Comparison of ENCODE assay signal across 8 cellular contexts in the genomic region with DNA sequence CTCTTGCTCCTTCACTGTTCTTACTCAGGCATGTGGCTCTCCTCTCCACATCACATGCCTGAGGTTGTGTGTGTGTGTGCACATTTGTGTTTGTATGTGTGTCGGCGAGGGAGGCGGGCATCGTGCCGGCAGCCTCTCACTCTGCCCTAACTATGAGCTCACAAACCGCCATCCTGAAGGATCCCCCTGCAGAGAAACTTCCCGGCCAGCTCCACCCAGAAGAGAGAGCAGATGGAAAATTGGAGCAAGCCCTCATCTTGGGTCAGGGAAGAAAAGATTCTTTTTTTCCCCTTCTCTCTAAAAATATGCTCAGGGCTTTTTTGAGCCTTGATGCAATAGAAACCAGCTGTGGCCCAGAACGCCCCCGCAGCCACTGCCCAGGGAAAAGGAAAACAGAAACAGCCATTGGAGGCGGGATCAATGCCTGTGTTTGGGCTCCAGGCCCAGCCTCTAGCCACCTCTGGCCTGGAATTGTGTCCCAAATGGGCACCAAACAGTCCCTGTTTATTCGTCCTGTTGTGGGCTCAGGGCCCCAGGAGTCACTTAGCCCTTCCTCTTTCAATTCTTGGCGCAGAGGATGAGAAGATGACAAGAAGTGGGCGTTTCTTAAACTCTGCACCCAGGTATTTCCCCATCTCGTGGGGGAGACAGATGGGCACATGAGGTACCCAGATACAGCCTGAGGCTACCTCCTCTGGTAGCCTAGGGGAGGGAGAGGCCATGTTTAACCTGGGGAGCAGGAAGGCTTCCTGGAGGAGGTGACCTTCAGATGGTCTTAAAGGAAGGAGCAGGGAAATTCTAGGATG.
DNase-seq lines count a peak whose midpoint lies in the region; TF ChIP-seq lines count a peak whose summit lies in the region.

No MANE protein-coding gene starts in this region.

- H3K9me3 ChIP-seq in adipocyte (ENCODE audit: control insufficient read depth, low read length) (no peaks in the 10 kb centered on the region), liver (ENCODE audit: control insufficient read depth in 4 of 4, low read length in 3 of 4) (no peaks in the 10 kb centered on the region), transverse colon (no peaks in the 10 kb centered on the region), HAP-1 (no peaks in the 10 kb centered on the region)

- H3K36me3 ChIP-seq in adipocyte (ENCODE audit: control insufficient read depth, insufficient read depth, low read length, severe bottlenecking): no peaks in the 10 kb centered on the region
- H3K36me3 ChIP-seq in liver (ENCODE audit: control insufficient read depth in 4 of 4, insufficient read depth in 3 of 4, low read depth in 1 of 4, low read length in 3 of 4): no peaks in the 10 kb centered on the region
- H3K36me3 ChIP-seq in transverse colon: no peaks in the 10 kb centered on the region
- no peaks in the 10 kb centered on the region for H3K36me3 ChIP-seq in HAP-1 (replicated peaks)

- in situ Hi-C loops in transverse colon (cut with MboI; ENCODE audit: low pct_ligation_motif_present in 1 of 4, low pct_unique_long_range_greater_than_20kb in 1 of 4, low sequenced_read_pairs in 3 of 4) (no loop called here), HAP-1 (cut with MboI; ENCODE audit: low sequenced_read_pairs) (no loop called here), GM13977 (cut with MboI; ENCODE audit: low pct_unique_long_range_greater_than_20kb, low sequenced_read_pairs, unreplicated experiment) (no loop called here)

- TF ChIP-seq POLR2A in transverse colon (IDR thresholded peaks at IDR 0.05): no peak

- no peak for TF ChIP-seq CTCF in liver (IDR thresholded peaks at IDR 0.05; ENCODE audit: low read depth, low read length, missing input control)
- no peak for TF ChIP-seq CTCF in transverse colon (IDR thresholded peaks at IDR 0.05)
- TF ChIP-seq CTCF in GM13977 (IDR thresholded peaks at IDR 0.05; ENCODE audit: extremely low read depth, insufficient read depth, missing control alignments): no peak

- H3K27ac ChIP-seq in liver (ENCODE audit: low read depth in 1 of 2, low read length in 2 of 2) (peak overlapping the region; percentile 61 to 67), transverse colon (peak overlapping the region; percentile 55 to 71 (median 63))

- H3K4me1 ChIP-seq in adipocyte (ENCODE audit: control insufficient read depth, insufficient read depth, low read length) (peaks cover 32% of the 10 kb centered on the region), liver (ENCODE audit: control insufficient read depth in 4 of 4, insufficient read depth in 4 of 4, low read length in 3 of 4) (peaks cover 14 to 47% (median 31%) of the 10 kb centered on the region in 4 donors), transverse colon (peaks cover under 1 to 9% (median 4%) of the 10 kb centered on the region in 4 donors), HAP-1 (peaks cover 11% of the 10 kb centered on the region)

- WGBS in liver: 26% methylated on average over 14 of the region's 14 CpGs
- 13 to 64% methylated on average over 4 to 14 of the region's 14 CpGs for WGBS in transverse colon (ENCODE audit: low coverage in 1 of 2), 2 donors

- TF ChIP-seq EP300 in transverse colon (IDR thresholded peaks at IDR 0.05; ENCODE audit: low read depth): no peak

- no peaks in the 10 kb centered on the region for H3K27me3 ChIP-seq in adipocyte (replicated peaks; ENCODE audit: control insufficient read depth, insufficient read depth, low read length)
- H3K27me3 ChIP-seq in liver (ENCODE audit: control insufficient read depth in 4 of 4, insufficient read depth in 4 of 4, low read length in 3 of 4): no peaks in the 10 kb centered on the region
- no peaks in the 10 kb centered on the region for H3K27me3 ChIP-seq in transverse colon
- H3K27me3 ChIP-seq in HAP-1 (ENCODE audit: low read depth): peaks cover 18% of the 10 kb centered on the region

- H3K4me3 ChIP-seq in adipocyte (ENCODE audit: low read length) (peak overlapping the region; percentile 58), liver (ENCODE audit: low read depth in 1 of 3, low read length in 3 of 3) (no peak overlapping the region), transverse colon (no peak overlapping the region), HAP-1 (no peak overlapping the region)

- peak; percentile 44 to 51 for TF ChIP-seq RAD21 in liver (IDR thresholded peaks at IDR 0.05)

- DNase-seq in stimulated activated CD4-positive, alpha-beta T cell treated with anti-CD3 and anti-CD28 coated beads, Interleukin-1b, Interleukin-23, amount 100 ng/mL, for 48 hours: peak; percentile 25
- no peak for DNase-seq in stimulated activated CD4-positive, alpha-beta T cell treated with anti-CD3 and anti-CD28 coated beads, Interleukin-4, amount 100 ng/mL, for 4 hours
- peak; percentile 89 for DNase-seq in adipocyte (ENCODE audit: low read depth)
- DNase-seq in transverse colon: no peak
- no peak for DNase-seq in HAP-1 (ENCODE audit: low spot score in 2 of 2)
- no peak for DNase-seq in GM13977 (ENCODE audit: low spot score)
- no peak for DNase-seq in NCI-H774 (lab: John Stamatoyannopoulos, UW)

- intact Hi-C loops in transverse colon (cut with DNase I; ENCODE audit: low total_unique reads): no loop called here

- peak overlapping the region; percentile 65 for H3K9ac ChIP-seq in adipocyte (ENCODE audit: low read length)
- H3K9ac ChIP-seq in liver (ENCODE audit: low read depth in 1 of 2, low read length in 2 of 2): peak overlapping the region in 1 of 2 donors; percentile 47

TF ChIP-seq in liver, 16 proteins besides CTCF, POLR2A, EP300 and RAD21:
- peak; percentile 96 for TF ChIP-seq YY1 (IDR thresholded peaks at IDR 0.05)
- TF ChIP-seq FOXA2 (IDR thresholded peaks at IDR 0.05): no peak
- TF ChIP-seq MAX (IDR thresholded peaks at IDR 0.05): peak; percentile 57
- peak; percentile 56 to 65 for TF ChIP-seq HNF4A (conservative IDR thresholded peaks at IDR 0.05)
- peak in 1 of 2 donors; percentile 70 for TF ChIP-seq JUND (IDR thresholded peaks at IDR 0.05)
- TF ChIP-seq GABPA (IDR thresholded peaks at IDR 0.05 in 1 of 2, conservative IDR thresholded peaks at IDR 0.05 in 1 of 2): no peak
- TF ChIP-seq, protein P1, sequence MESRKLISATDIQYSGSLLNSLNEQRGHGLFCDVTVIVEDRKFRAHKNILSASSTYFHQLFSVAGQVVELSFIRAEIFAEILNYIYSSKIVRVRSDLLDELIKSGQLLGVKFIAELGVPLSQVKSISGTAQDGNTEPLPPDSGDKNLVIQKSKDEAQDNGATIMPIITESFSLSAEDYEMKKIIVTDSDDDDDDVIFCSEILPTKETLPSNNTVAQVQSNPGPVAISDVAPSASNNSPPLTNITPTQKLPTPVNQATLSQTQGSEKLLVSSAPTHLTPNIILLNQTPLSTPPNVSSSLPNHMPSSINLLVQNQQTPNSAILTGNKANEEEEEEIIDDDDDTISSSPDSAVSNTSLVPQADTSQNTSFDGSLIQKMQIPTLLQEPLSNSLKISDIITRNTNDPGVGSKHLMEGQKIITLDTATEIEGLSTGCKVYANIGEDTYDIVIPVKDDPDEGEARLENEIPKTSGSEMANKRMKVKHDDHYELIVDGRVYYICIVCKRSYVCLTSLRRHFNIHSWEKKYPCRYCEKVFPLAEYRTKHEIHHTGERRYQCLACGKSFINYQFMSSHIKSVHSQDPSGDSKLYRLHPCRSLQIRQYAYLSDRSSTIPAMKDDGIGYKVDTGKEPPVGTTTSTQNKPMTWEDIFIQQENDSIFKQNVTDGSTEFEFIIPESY (IDR thresholded peaks at IDR 0.05): no peak
- TF ChIP-seq HNF4G (IDR thresholded peaks at IDR 0.05): peak; percentile 13
- peak; percentile 100 for TF ChIP-seq EGR1 (IDR thresholded peaks at IDR 0.05; ENCODE audit: low read depth in 2 of 2)
- no peak for TF ChIP-seq TAF1 (conservative IDR thresholded peaks at IDR 0.05)
- peak; percentile 83 to 90 for TF ChIP-seq RXRA (IDR thresholded peaks at IDR 0.05)
- TF ChIP-seq, protein P2, sequence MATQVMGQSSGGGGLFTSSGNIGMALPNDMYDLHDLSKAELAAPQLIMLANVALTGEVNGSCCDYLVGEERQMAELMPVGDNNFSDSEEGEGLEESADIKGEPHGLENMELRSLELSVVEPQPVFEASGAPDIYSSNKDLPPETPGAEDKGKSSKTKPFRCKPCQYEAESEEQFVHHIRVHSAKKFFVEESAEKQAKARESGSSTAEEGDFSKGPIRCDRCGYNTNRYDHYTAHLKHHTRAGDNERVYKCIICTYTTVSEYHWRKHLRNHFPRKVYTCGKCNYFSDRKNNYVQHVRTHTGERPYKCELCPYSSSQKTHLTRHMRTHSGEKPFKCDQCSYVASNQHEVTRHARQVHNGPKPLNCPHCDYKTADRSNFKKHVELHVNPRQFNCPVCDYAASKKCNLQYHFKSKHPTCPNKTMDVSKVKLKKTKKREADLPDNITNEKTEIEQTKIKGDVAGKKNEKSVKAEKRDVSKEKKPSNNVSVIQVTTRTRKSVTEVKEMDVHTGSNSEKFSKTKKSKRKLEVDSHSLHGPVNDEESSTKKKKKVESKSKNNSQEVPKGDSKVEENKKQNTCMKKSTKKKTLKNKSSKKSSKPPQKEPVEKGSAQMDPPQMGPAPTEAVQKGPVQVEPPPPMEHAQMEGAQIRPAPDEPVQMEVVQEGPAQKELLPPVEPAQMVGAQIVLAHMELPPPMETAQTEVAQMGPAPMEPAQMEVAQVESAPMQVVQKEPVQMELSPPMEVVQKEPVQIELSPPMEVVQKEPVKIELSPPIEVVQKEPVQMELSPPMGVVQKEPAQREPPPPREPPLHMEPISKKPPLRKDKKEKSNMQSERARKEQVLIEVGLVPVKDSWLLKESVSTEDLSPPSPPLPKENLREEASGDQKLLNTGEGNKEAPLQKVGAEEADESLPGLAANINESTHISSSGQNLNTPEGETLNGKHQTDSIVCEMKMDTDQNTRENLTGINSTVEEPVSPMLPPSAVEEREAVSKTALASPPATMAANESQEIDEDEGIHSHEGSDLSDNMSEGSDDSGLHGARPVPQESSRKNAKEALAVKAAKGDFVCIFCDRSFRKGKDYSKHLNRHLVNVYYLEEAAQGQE (IDR thresholded peaks at IDR 0.05): peak; percentile 69
- peak; percentile 64 for TF ChIP-seq NR2F2 (IDR thresholded peaks at IDR 0.05)
- TF ChIP-seq, protein P3, sequence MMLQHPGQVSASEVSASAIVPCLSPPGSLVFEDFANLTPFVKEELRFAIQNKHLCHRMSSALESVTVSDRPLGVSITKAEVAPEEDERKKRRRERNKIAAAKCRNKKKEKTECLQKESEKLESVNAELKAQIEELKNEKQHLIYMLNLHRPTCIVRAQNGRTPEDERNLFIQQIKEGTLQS (IDR thresholded peaks at IDR 0.05): peak; percentile 36
- TF ChIP-seq FOXA1 (IDR thresholded peaks at IDR 0.05): peak; percentile 38
- TF ChIP-seq SP1 (IDR thresholded peaks at IDR 0.05): peak; percentile 92
TF ChIP-seq in liver: peak in this region for 12.

Comparison
In these comparisons a context has a peak if more than half of its experiments do, and no peak if none do; other contexts are left out.
1. DNase-seq: peak in stimulated activated CD4-positive, alpha-beta T cell treated with anti-CD3 and anti-CD28 coated beads, Interleukin-1b, Interleukin-23, amount 100 ng/mL, for 48 hours (single experiment) and adipocyte (single experiment); none in stimulated activated CD4-positive, alpha-beta T cell treated with anti-CD3 and anti-CD28 coated beads, Interleukin-4, amount 100 ng/mL, for 4 hours (0 of 2), transverse colon (single experiment), HAP-1 (0 of 2), GM13977 (single experiment) and NCI-H774 (single experiment).